In the genomic region with DNA sequence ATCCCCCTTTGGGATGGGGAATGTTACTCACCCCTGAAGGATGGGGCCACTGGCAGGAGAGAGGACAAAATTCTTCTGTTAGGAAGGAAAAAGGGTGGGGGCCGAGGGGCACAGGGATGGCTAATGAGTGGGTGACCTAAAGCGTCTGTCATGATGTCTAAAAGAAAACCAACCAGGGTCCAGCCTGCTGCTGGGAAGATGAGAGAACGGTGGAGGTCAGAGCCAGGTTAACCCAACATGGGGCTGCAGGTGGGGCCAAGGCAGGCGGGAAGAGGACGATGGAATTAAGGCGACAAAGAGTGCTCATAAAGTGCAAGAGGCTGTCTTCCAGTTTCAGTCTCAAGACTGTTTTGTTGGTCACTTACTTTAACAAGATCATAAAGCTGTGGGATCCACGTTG, we compare ENCODE assay signal across 23 cellular contexts.
"Had no signal": no experiment of that assay in that cellular context is flagged by ENCODE, and none has a peak within 500 bp of the region (broad histone marks: within the 10 kb centered on the region; RNA-seq: fewer than 3 reads in every experiment).

No MANE protein-coding gene starts in this region.

- H3K4me2 ChIP-seq: hepatocyte had no signal

- H3K27me3 ChIP-seq: esophagus muscularis mucosa, foreskin keratinocyte, gastroesophageal sphincter, heart left ventricle, hepatocyte, left lung had no signal

- H3K27ac Mint-ChIP-seq: immature natural killer cell had no signal

- ATAC-seq: foreskin keratinocyte; gastroesophageal sphincter; heart left ventricle; left cardiac atrium; left lung; left ventricle myocardium superior; lower lobe of right lung; naive thymus-derived CD4-positive, alpha-beta T cell had no signal

- H3K79me2 ChIP-seq: hepatocyte had no signal

- H3K27me3 Mint-ChIP-seq: naive thymus-derived CD4-positive, alpha-beta T cell had no signal

- DNase-seq: dermis blood vessel endothelial cell; dorsolateral prefrontal cortex; effector CD4-positive, alpha-beta T cell; effector memory CD4-positive, alpha-beta T cell; foreskin keratinocyte; heart left ventricle; hypothalamus; immature natural killer cell; islet precursor cell; left cardiac atrium; left lung; left ventricle myocardium superior; lower lobe of right lung; mesenchymal stem cell; midbrain; naive thymus-derived CD4-positive, alpha-beta T cell had no signal

- FAIRE-seq: colon, endothelial cell of umbilical vein, frontal cortex had no signal

- H3K36me3 ChIP-seq: esophagus muscularis mucosa, gastroesophageal sphincter, heart left ventricle, left lung, lower lobe of right lung had no signal

- H3K4me1 Mint-ChIP-seq: immature natural killer cell had no signal

- H3K4me3 Mint-ChIP-seq: immature natural killer cell; naive thymus-derived CD4-positive, alpha-beta T cell had no signal

- H3K4me3 ChIP-seq: coronary artery, dorsolateral prefrontal cortex, esophagus muscularis mucosa, gastroesophageal sphincter, heart left ventricle, hepatocyte, left lung, lower lobe of right lung had no signal

- H3K4me1 ChIP-seq: esophagus muscularis mucosa, foreskin keratinocyte, gastroesophageal sphincter, heart left ventricle, left lung, lower lobe of right lung had no signal

- H2AFZ ChIP-seq: hepatocyte had no signal

- H3K9me3 Mint-ChIP-seq: immature natural killer cell had no signal

- H3K36me3 Mint-ChIP-seq: immature natural killer cell; naive thymus-derived CD4-positive, alpha-beta T cell had no signal

- H3K9me3 ChIP-seq: esophagus muscularis mucosa, gastroesophageal sphincter, heart left ventricle, left lung, lower lobe of right lung had no signal

- H3K27ac ChIP-seq: coronary artery, dorsolateral prefrontal cortex, esophagus muscularis mucosa, foreskin keratinocyte, gastroesophageal sphincter, heart left ventricle, hepatocyte, left lung, lower lobe of right lung had no signal
